ENCODE assay signal across 8 cellular contexts in genomic region chr11:64230209-64230984, GRCh38. TPM values are rescaled to one million over a fixed set of nuclear protein-coding genes. Genes with fewer than 3 reads are reported as not detected.
DNase-seq lines count a peak whose midpoint lies in the region; ATAC-seq and TF ChIP-seq lines count a peak whose summit lies in the region.

TSS of gene DNAJC4 (plus strand) at chr11:64230548. CDS start at chr11:64230855, 307 bp downstream.

- DNase-seq in OCI-M2 (lab: John Stamatoyannopoulos, UW; ENCODE audit: unreplicated experiment), result peak; percentile 50
- peak; percentile 79 for DNase-seq in activated T-cell treated with anti-CD3 and anti-CD28 coated beads, Interleukin-2, amount 50 U/mL, for 4 hours
- peak; percentile 91 to 92 for DNase-seq in erythroblast (lab: John Stamatoyannopoulos, UW)
- DNase-seq in stimulated activated CD8-positive, alpha-beta memory T cell treated with anti-CD3 and anti-CD28 coated beads, Interleukin-4, amount 100 ng/mL, for 48 hours, result peak; percentile 93

- no peaks in the 10 kb centered on the region for H3K9me3 ChIP-seq in mucosa of stomach (ENCODE audit: control insufficient read depth, low read length)

- TF ChIP-seq POLR2A in erythroblast (IDR thresholded peaks at IDR 0.05; ENCODE audit: low read length), result peak; percentile 62

- TF ChIP-seq CTCF in C4-2B (conservative IDR thresholded peaks at IDR 0.05), result no peak

- ATAC-seq in GM19468 (IDR thresholded peaks at IDR 0.05; ENCODE audit: extremely low read depth, unreplicated experiment), result peak; percentile 15
- ATAC-seq in activated T-cell treated with anti-CD3 and anti-CD28 coated beads, Interleukin-2, amount 50 U/mL, for 4 hours, result peak; percentile 48 to 51

- peak within 1 kb of the TSS; percentile 97 to 99 (median 97) for H3K27ac Mint-ChIP-seq in IgD-negative memory B cell

- H3K27me3 ChIP-seq in mucosa of stomach (ENCODE audit: control insufficient read depth, insufficient read depth, low read length), result no peaks in the 10 kb centered on the region

- H3K36me3 Mint-ChIP-seq in IgD-negative memory B cell, result peaks cover 2% of the 10 kb centered on the region
- H3K36me3 Mint-ChIP-seq in activated T-cell treated with anti-CD3 and anti-CD28 coated beads, Interleukin-2, amount 50 U/mL, for 4 hours (ENCODE audit: insufficient read depth), result no peaks in the 10 kb centered on the region

- H3K4me1 Mint-ChIP-seq in IgD-negative memory B cell, result peaks cover 23 to 34% (median 24%) of the 10 kb centered on the region in 3 donors
- H3K4me1 Mint-ChIP-seq in activated T-cell treated with anti-CD3 and anti-CD28 coated beads, Interleukin-2, amount 50 U/mL, for 4 hours (ENCODE audit: low read depth), result peaks cover 51% of the 10 kb centered on the region

- H3K36me3 ChIP-seq in mucosa of stomach (ENCODE audit: control insufficient read depth, insufficient read depth, low read length), result no peaks in the 10 kb centered on the region

- no peaks in the 10 kb centered on the region for H3K27me3 Mint-ChIP-seq in IgD-negative memory B cell
- H3K27me3 Mint-ChIP-seq in activated T-cell treated with anti-CD3 and anti-CD28 coated beads, Interleukin-2, amount 50 U/mL, for 4 hours (ENCODE audit: low read depth), result no peaks in the 10 kb centered on the region

- no peaks in the 10 kb centered on the region for H3K9me3 Mint-ChIP-seq in IgD-negative memory B cell
- H3K9me3 Mint-ChIP-seq in activated T-cell treated with anti-CD3 and anti-CD28 coated beads, Interleukin-2, amount 50 U/mL, for 4 hours, result no peaks in the 10 kb centered on the region

- peak within 1 kb of the TSS; percentile 88 to 98 (median 96) for H3K4me3 Mint-ChIP-seq in IgD-negative memory B cell
- peak within 1 kb of the TSS; percentile 83 for H3K4me3 Mint-ChIP-seq in activated T-cell treated with anti-CD3 and anti-CD28 coated beads, Interleukin-2, amount 50 U/mL, for 4 hours

- H3K27ac ChIP-seq in C4-2B, result peak within 1 kb of the TSS; percentile 78

- H3K9ac ChIP-seq in mucosa of stomach (ENCODE audit: low read length), result peak within 1 kb of the TSS; percentile 86

- H3K4me1 ChIP-seq in mucosa of stomach (ENCODE audit: control insufficient read depth, insufficient read depth, low read length), result peaks cover 55% of the 10 kb centered on the region

- peak within 1 kb of the TSS; percentile 51 for H3K4me3 ChIP-seq in mucosa of stomach (ENCODE audit: low read length)

RNA-seq across cellular contexts. Expression of gene DNAJC4, which starts in this region (rescaled TPM):
- 49.3 TPM for polyA plus RNA-seq in IgD-negative memory B cell
- total RNA-seq in activated T-cell treated with anti-CD3 and anti-CD28 coated beads, Interleukin-2, amount 50 U/mL, for 4 hours, result 10 to 100 TPM; 15.0 to 16.6 (median 16.1) TPM

Comparison
In these comparisons a context has a peak if more than half of its experiments do, and no peak if none do; other contexts are left out.
1. Peak in every context shown above with its lines: DNase-seq, ATAC-seq, H3K4me3 ChIP-seq and H3K27ac ChIP-seq.